In genomic region chr5:82347213-82347947, GRCh38 we compare ENCODE assay signal across 9 cellular contexts.
DNase-seq lines count a peak whose midpoint lies in the region; ATAC-seq and TF ChIP-seq lines count a peak whose summit lies in the region.
"Had no signal": no experiment of that assay in that cellular context is flagged by ENCODE, and none has a peak within 500 bp of the region (broad histone marks: within the 10 kb centered on the region; RNA-seq: fewer than 3 reads in every experiment).

No MANE protein-coding gene starts in this region.

- H2AFZ ChIP-seq in ACC112 (ENCODE audit: low read length, unreplicated experiment): peak overlapping the region; percentile 80

- H3K79me2 ChIP-seq in ACC112 (ENCODE audit: control insufficient read depth, insufficient read depth, low read length, unreplicated experiment): no peaks in the 10 kb centered on the region

- peaks cover 29% of the 10 kb centered on the region for H3K4me1 ChIP-seq in ACC112 (ENCODE audit: control insufficient read depth, insufficient read depth, low read length, unreplicated experiment)

- ATAC-seq in GM18519 (IDR thresholded peaks at IDR 0.05; ENCODE audit: low FRiP score, unreplicated experiment): no peak

- TF ChIP-seq CTCF in epithelial cell of esophagus (IDR thresholded peaks at IDR 0.05; ENCODE audit: insufficient read depth, low read depth, low read length, missing control alignments): no peak

- no peaks in the 10 kb centered on the region for H3K36me3 ChIP-seq in ACC112 (ENCODE audit: insufficient read depth, low read length)

- H3K27me3 ChIP-seq in ACC112 (ENCODE audit: insufficient read depth, low read length): no peaks in the 10 kb centered on the region

- DNase-seq in M059J (ENCODE audit: low read depth): peak; percentile 91
- peak; percentile 24 for DNase-seq in epithelial cell of esophagus (ENCODE audit: low read depth)
- DNase-seq in myocyte (ENCODE audit: low read depth): peak; percentile 97
- DNase-seq in activated CD8-positive, alpha-beta memory T cell treated with anti-CD3 and anti-CD28 coated beads, Interleukin-2, amount 50 U/mL, for 48 hours: no peak
- DNase-seq in mucosa of gallbladder (ENCODE audit: low spot score): no peak
- no peak for DNase-seq in NCI-H526 treated with DMSO at 0.1 percent for 48 hours (lab: John Stamatoyannopoulos, UW)
- DNase-seq: central memory CD4-positive, alpha-beta T cell had no signal

- H3K4me3 ChIP-seq in ACC112 (ENCODE audit: low read depth, low read length) (no peak overlapping the region; the same call in 1 of the 2 replicates), epithelial cell of esophagus (ENCODE audit: low read length) (no peak overlapping the region)

- H3K27ac ChIP-seq in ACC112 (ENCODE audit: low read depth, low read length): peak overlapping the region; percentile 13; the same call in 1 of the 2 replicates

Comparison
In these comparisons a context has a peak if more than half of its experiments do, and no peak if none do; other contexts are left out.
1. DNase-seq: peak in M059J (single experiment), epithelial cell of esophagus (single experiment) and myocyte (single experiment); none in activated CD8-positive, alpha-beta memory T cell treated with anti-CD3 and anti-CD28 coated beads, Interleukin-2, amount 50 U/mL, for 48 hours (single experiment), mucosa of gallbladder (single experiment) and NCI-H526 treated with DMSO at 0.1 percent for 48 hours (single experiment).